ENCODE assay signal across 13 cellular contexts in the genomic region with DNA sequence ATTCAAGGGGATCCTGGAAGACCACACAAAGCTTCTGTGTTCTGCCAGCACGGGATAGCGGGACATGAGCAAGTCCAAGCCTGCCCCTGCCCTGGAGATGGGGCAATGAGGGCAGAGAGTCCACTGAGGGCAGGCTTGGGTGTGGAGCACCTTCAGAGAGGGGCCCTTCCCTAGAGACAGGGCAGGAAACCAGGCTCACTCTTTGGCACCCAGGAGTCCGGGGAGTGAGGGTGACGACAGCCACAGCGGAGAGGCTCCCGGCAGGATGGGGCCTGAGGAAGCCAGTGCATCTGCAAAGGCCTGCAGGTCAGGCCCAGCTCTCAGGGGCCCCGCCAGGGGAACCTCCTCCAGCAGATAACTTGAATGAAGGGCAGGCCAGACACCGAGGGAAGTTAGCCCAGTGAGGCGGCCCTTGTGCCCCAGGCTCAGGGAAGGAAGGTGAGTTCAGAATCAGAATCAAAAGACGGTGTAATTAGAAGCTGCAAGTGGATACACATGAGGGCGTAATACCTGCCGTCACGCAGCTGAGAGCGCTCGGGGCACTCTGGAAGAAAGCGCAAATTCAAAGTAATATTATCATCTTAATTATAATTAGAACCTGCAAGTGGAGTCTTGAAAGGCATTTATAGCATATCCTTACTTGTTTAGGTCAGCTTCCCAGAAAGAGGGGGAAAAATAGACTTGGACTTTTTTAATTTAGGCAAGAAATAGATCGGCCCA.
A peak's percentile ranks its signal among the peaks of the same experiment; 100 is the strongest.
DNase-seq lines count a peak whose midpoint lies in the region; ATAC-seq and TF ChIP-seq lines count a peak whose summit lies in the region.
"Had no signal": no experiment of that assay in that cellular context is flagged by ENCODE, and none has a peak within 500 bp of the region (broad histone marks: within the 10 kb centered on the region; RNA-seq: fewer than 3 reads in every experiment).

No MANE protein-coding gene starts in this region.

- no peak for ATAC-seq in CD4-positive, alpha-beta T cell (ENCODE audit: poor library complexity)
- no peak for ATAC-seq in GM18858 (IDR thresholded peaks at IDR 0.05; ENCODE audit: unreplicated experiment)

- WGBS in mesodermal cell (ENCODE audit: insufficient coverage in 2 of 2), 2 experiments: 86 to 87% methylated on average over 10 of the region's 17 CpGs

- H3K9me3 ChIP-seq in mesodermal cell (ENCODE audit: control insufficient read depth, low read length): no peaks in the 10 kb centered on the region
- no peaks in the 10 kb centered on the region for H3K9me3 ChIP-seq in CD4-positive, alpha-beta T cell (ENCODE audit: control insufficient read depth, low read length)

- CTCF ChIA-PET in CD4-positive, alpha-beta T cell (lab: Charles Lee): interaction anchor here (0.8 to 0.9 kb wide), 2 partner anchors 134 to 242 kb away, joined by 3 read pairs; no protein-coding TSS in a partner anchor

- H3K4me3 Mint-ChIP-seq in chondrocyte (ENCODE audit: unreplicated experiment): no peak overlapping the region
- H3K4me3 Mint-ChIP-seq in CD4-positive, alpha-beta T cell: no peak overlapping the region
- H3K4me3 Mint-ChIP-seq: B cell had no signal

- H3K27ac Mint-ChIP-seq in chondrocyte (ENCODE audit: unreplicated experiment): peak overlapping the region; percentile 12
- H3K27ac Mint-ChIP-seq in CD4-positive, alpha-beta T cell: no peak overlapping the region
- H3K27ac Mint-ChIP-seq: B cell had no signal

- peaks cover 2% of the 10 kb centered on the region for H3K27me3 Mint-ChIP-seq in chondrocyte (ENCODE audit: low read depth)
- no peaks in the 10 kb centered on the region for H3K27me3 Mint-ChIP-seq in CD4-positive, alpha-beta T cell

- H3K4me1 Mint-ChIP-seq in chondrocyte (ENCODE audit: low read depth): peaks cover 34% of the 10 kb centered on the region
- no peaks in the 10 kb centered on the region for H3K4me1 Mint-ChIP-seq in CD4-positive, alpha-beta T cell (ENCODE audit: low read depth)
- H3K4me1 Mint-ChIP-seq: B cell had no signal

- H3K36me3 ChIP-seq in mesodermal cell (ENCODE audit: control insufficient read depth, insufficient read depth, low read length): no peaks in the 10 kb centered on the region

- peak overlapping the region; percentile 92 for H3K27ac ChIP-seq in mesodermal cell (ENCODE audit: low read depth, low read length, severe bottlenecking)
- peak overlapping the region; percentile 46 for H3K27ac ChIP-seq in temporal lobe (ENCODE audit: low read depth, low read length)
- H3K27ac ChIP-seq in CD4-positive, alpha-beta T cell (ENCODE audit: low read depth, low read length): no peak overlapping the region

- H3K36me3 Mint-ChIP-seq in chondrocyte (ENCODE audit: low read depth): no peaks in the 10 kb centered on the region
- no peaks in the 10 kb centered on the region for H3K36me3 Mint-ChIP-seq in CD4-positive, alpha-beta T cell (ENCODE audit: low read depth)

- DNase-seq in NCI-H2227 treated with DMSO at 0.1 percent for 48 hours (lab: John Stamatoyannopoulos, UW): peak; percentile 18
- DNase-seq in chondrocyte (ENCODE audit: low spot score): no peak
- DNase-seq in CD4-positive, alpha-beta T cell: no peak
- no peak for DNase-seq in amygdala (lab: John Stamatoyannopoulos, UW)
- DNase-seq in head of caudate nucleus: no peak
- DNase-seq: activated CD4-positive, alpha-beta T cell treated with anti-CD3 and anti-CD28 coated beads, Interleukin-2, amount 50 U/mL, for 1 hour; effector CD8-positive, alpha-beta T cell; MM.1S; stimulated activated CD4-positive, alpha-beta T cell treated with anti-CD3 and anti-CD28 coated beads, Interleukin-12 subunit alpha, Interleukin-12 subunit beta, amount 100 ng/mL, for 4 hours had no signal

- H3K4me1 ChIP-seq in mesodermal cell (ENCODE audit: control insufficient read depth, insufficient read depth, low read length, poor library complexity, severe bottlenecking): peaks cover 8% of the 10 kb centered on the region

- no peak for TF ChIP-seq CTCF in chondrocyte (IDR thresholded peaks at IDR 0.05)
- no peak for TF ChIP-seq CTCF in CD4-positive, alpha-beta T cell (IDR thresholded peaks at IDR 0.05)

- no peak overlapping the region for H3K4me3 ChIP-seq in mesodermal cell (ENCODE audit: extremely low read depth, insufficient read depth, low read length, poor library complexity, severe bottlenecking)

- POLR2A ChIA-PET in CD4-positive, alpha-beta T cell (lab: Charles Lee): interaction anchor here (1.7 kb wide), 1 partner anchor 83 kb away, joined by 5 read pairs; no protein-coding TSS in a partner anchor

- intact Hi-C loops in CD4-positive, alpha-beta T cell (cut with DNase I, micrococcal nuclease): no loop called here
- intact Hi-C loops in head of caudate nucleus (cut with DNase I): loop anchor here (10.0 kb wide), 1 partner anchor 87 kb away; no protein-coding TSS in a partner anchor

- H3K27me3 ChIP-seq in CD4-positive, alpha-beta T cell (ENCODE audit: control insufficient read depth, insufficient read depth, low read length): no peaks in the 10 kb centered on the region

- no peaks in the 10 kb centered on the region for H3K9me3 Mint-ChIP-seq in chondrocyte (ENCODE audit: low read depth)
- H3K9me3 Mint-ChIP-seq in CD4-positive, alpha-beta T cell: no peaks in the 10 kb centered on the region
